18 cellular contexts compared by ENCODE assay signal in genomic region chr6:123598011-123598410, GRCh38. TPM values are rescaled to one million over a fixed set of nuclear protein-coding genes. Genes with fewer than 3 reads are reported as not detected.
DNase-seq lines count a peak whose midpoint lies in the region; ATAC-seq, FAIRE-seq and TF ChIP-seq lines count a peak whose summit lies in the region.
"Had no signal": no experiment of that assay in that cellular context is flagged by ENCODE, and none has a peak within 500 bp of the region (broad histone marks: within the 10 kb centered on the region; RNA-seq: fewer than 3 reads in every experiment).

No MANE protein-coding gene starts in this region.

- intact Hi-C loops in testis (cut with DNase I; ENCODE audit: low total_unique reads), result no loop called here
- intact Hi-C loops in posterior cingulate gyrus (cut with DNase I), result no loop called here

- DNase-seq in GM12891 (ENCODE audit: insufficient read length, low spot score), result no peak
- no peak for DNase-seq in testis
- no peak for DNase-seq in AG20443 (ENCODE audit: low spot score)
- DNase-seq in posterior cingulate gyrus, result no peak
- no peak for DNase-seq in smooth muscle cell (lab: John Stamatoyannopoulos, UW; ENCODE audit: unreplicated experiment)
- DNase-seq: activated gamma-delta T cell, H7, mucosa of descending colon, NCI-H524 had no signal

- H3K36me3 ChIP-seq in testis (ENCODE audit: low read depth, missing control alignments) (no peaks in the 10 kb centered on the region), smooth muscle cell (ENCODE audit: low read depth) (no peaks in the 10 kb centered on the region)

- H3K4me2 ChIP-seq in smooth muscle cell, result no peak overlapping the region
- H3K4me2 ChIP-seq: A549 had no signal

- H3K4me1 ChIP-seq in testis (no peaks in the 10 kb centered on the region), smooth muscle cell (ENCODE audit: low read depth) (no peaks in the 10 kb centered on the region)
- H3K4me1 ChIP-seq: A549 had no signal

- H3K27ac ChIP-seq in testis (no peak overlapping the region), smooth muscle cell (ENCODE audit: low read depth) (no peak overlapping the region)
- H3K27ac ChIP-seq: A549, skin epidermis had no signal

- TF ChIP-seq POLR2A in GM12891 (IDR thresholded peaks at IDR 0.05; ENCODE audit: low read depth, low read length), result no peak
- TF ChIP-seq POLR2A in testis (IDR thresholded peaks at IDR 0.05), result no peak

- H3K9ac ChIP-seq in smooth muscle cell (ENCODE audit: low read depth), result no peak overlapping the region

- H3K9me3 ChIP-seq in testis (no peaks in the 10 kb centered on the region), smooth muscle cell (replicated peaks; ENCODE audit: low read depth) (no peaks in the 10 kb centered on the region)
- H3K9me3 ChIP-seq: A549, mucosa of descending colon had no signal

- no peak for FAIRE-seq in GM12891 (lab: Jason Lieb, UNC)
- FAIRE-seq: A549, GM18507 had no signal

- TF ChIP-seq CTCF in testis (IDR thresholded peaks at IDR 0.05) (no peak), smooth muscle cell (IDR thresholded peaks at IDR 0.05; ENCODE audit: borderline replicate concordance, insufficient read depth, poor library complexity, severe bottlenecking) (no peak)

- H2AFZ ChIP-seq in smooth muscle cell (ENCODE audit: low read depth), result no peak overlapping the region

- H3K79me2 ChIP-seq in smooth muscle cell (ENCODE audit: low read depth), result no peaks in the 10 kb centered on the region

- H3K4me3 ChIP-seq in testis, result no peak overlapping the region
- no peak overlapping the region for H3K4me3 ChIP-seq in smooth muscle cell
- H3K4me3 ChIP-seq: A549, mucosa of descending colon, skin epidermis had no signal

- WGBS in testis, 2 donors, result 86 to 94% methylated on average over 3 of the region's 3 CpGs
- 95% methylated on average over 3 of the region's 3 CpGs for WGBS in smooth muscle cell (ENCODE audit: low lambda C conversion rate)

- ATAC-seq in GM19324 (IDR thresholded peaks at IDR 0.05; ENCODE audit: low FRiP score, unreplicated experiment) (peak; percentile 47), HG02588 (IDR thresholded peaks at IDR 0.05; ENCODE audit: unreplicated experiment) (peak; percentile 91), HG03342 (IDR thresholded peaks at IDR 0.05; ENCODE audit: unreplicated experiment) (peak; percentile 72)
- ATAC-seq: A549, mucosa of descending colon, Panc1 had no signal

- H4K20me1 ChIP-seq in smooth muscle cell (ENCODE audit: low read depth), result no peaks in the 10 kb centered on the region

- H3K27me3 ChIP-seq in testis (no peaks in the 10 kb centered on the region), smooth muscle cell (ENCODE audit: low read depth) (no peaks in the 10 kb centered on the region)

- H3F3A ChIP-seq in smooth muscle cell (ENCODE audit: low read depth), result no peaks in the 10 kb centered on the region

TF ChIP-seq in GM12891, 5 proteins besides CTCF, POLR2A, EP300 and RAD21:
- TF ChIP-seq POU2F2 (IDR thresholded peaks at IDR 0.05; ENCODE audit: low read depth, low read length) (peak; percentile 91), POLR2AphosphoS5 (IDR thresholded peaks at IDR 0.05; ENCODE audit: low read depth, low read length) (no peak), PAX5 (IDR thresholded peaks at IDR 0.05; ENCODE audit: insufficient read depth, low read length, severe bottlenecking) (no peak)

RNA-seq across cellular contexts. Expression of gene TRDN, which starts 38.7 kb away (rescaled TPM):
- not detected for polyA plus RNA-seq in GM12891 (2012; ENCODE audit: low read depth, missing spikeins)
- total RNA-seq in testis (1 to 10 TPM; 3.2 to 3.7 TPM), smooth muscle cell (not detected in 2 replicates)
- polyA plus RNA-seq in testis (ENCODE audit: insufficient read depth, low read depth, low replicate concordance) (2.8 TPM), smooth muscle cell (0.14 TPM in 1 of 2 replicates, not detected in the other)
- total RNA-seq: kidney epithelial cell, LHCN-M2 had no signal
- polyA plus RNA-seq: A549 had no signal
